In the genomic region with DNA sequence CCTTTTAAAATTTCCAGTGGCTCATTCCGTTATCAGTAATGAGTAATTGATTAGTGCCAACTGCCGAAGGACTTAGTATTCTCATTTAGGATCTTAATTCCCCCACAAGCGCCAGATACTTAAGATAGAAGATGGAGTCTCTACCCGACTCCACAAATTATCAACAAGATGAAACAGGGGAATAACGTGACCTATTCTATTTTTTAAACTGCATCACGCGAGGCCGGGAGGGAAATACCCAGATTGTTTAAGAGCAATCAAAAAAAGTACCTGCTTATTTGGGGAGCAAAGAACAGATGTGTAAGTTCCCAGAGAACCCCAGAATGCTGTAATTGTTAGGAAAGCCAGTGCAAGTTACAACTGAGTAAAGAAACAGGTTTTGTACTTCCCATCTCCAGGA, we compare ENCODE assay signal across 2 cellular contexts.
TF ChIP-seq lines count a peak whose summit lies in the region.

No MANE protein-coding gene starts in this region.

TF ChIP-seq in liver, 16 proteins besides CTCF, POLR2A, EP300 and RAD21:
- no peak for TF ChIP-seq YY1 (IDR thresholded peaks at IDR 0.05)
- no peak for TF ChIP-seq SP1 (IDR thresholded peaks at IDR 0.05)
- TF ChIP-seq, protein P1, sequence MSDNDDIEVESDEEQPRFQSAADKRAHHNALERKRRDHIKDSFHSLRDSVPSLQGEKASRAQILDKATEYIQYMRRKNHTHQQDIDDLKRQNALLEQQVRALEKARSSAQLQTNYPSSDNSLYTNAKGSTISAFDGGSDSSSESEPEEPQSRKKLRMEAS (IDR thresholded peaks at IDR 0.05): no peak
- TF ChIP-seq, protein P2, sequence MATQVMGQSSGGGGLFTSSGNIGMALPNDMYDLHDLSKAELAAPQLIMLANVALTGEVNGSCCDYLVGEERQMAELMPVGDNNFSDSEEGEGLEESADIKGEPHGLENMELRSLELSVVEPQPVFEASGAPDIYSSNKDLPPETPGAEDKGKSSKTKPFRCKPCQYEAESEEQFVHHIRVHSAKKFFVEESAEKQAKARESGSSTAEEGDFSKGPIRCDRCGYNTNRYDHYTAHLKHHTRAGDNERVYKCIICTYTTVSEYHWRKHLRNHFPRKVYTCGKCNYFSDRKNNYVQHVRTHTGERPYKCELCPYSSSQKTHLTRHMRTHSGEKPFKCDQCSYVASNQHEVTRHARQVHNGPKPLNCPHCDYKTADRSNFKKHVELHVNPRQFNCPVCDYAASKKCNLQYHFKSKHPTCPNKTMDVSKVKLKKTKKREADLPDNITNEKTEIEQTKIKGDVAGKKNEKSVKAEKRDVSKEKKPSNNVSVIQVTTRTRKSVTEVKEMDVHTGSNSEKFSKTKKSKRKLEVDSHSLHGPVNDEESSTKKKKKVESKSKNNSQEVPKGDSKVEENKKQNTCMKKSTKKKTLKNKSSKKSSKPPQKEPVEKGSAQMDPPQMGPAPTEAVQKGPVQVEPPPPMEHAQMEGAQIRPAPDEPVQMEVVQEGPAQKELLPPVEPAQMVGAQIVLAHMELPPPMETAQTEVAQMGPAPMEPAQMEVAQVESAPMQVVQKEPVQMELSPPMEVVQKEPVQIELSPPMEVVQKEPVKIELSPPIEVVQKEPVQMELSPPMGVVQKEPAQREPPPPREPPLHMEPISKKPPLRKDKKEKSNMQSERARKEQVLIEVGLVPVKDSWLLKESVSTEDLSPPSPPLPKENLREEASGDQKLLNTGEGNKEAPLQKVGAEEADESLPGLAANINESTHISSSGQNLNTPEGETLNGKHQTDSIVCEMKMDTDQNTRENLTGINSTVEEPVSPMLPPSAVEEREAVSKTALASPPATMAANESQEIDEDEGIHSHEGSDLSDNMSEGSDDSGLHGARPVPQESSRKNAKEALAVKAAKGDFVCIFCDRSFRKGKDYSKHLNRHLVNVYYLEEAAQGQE (IDR thresholded peaks at IDR 0.05): no peak
- no peak for TF ChIP-seq FOXA2 (IDR thresholded peaks at IDR 0.05)
- no peak for TF ChIP-seq HNF4A (conservative IDR thresholded peaks at IDR 0.05)
- no peak for TF ChIP-seq HNF4G (IDR thresholded peaks at IDR 0.05)
- no peak for TF ChIP-seq GABPA (IDR thresholded peaks at IDR 0.05 in 1 of 2, conservative IDR thresholded peaks at IDR 0.05 in 1 of 2)
- TF ChIP-seq EGR1 (IDR thresholded peaks at IDR 0.05; ENCODE audit: low read depth in 2 of 2): no peak
- TF ChIP-seq, protein P3, sequence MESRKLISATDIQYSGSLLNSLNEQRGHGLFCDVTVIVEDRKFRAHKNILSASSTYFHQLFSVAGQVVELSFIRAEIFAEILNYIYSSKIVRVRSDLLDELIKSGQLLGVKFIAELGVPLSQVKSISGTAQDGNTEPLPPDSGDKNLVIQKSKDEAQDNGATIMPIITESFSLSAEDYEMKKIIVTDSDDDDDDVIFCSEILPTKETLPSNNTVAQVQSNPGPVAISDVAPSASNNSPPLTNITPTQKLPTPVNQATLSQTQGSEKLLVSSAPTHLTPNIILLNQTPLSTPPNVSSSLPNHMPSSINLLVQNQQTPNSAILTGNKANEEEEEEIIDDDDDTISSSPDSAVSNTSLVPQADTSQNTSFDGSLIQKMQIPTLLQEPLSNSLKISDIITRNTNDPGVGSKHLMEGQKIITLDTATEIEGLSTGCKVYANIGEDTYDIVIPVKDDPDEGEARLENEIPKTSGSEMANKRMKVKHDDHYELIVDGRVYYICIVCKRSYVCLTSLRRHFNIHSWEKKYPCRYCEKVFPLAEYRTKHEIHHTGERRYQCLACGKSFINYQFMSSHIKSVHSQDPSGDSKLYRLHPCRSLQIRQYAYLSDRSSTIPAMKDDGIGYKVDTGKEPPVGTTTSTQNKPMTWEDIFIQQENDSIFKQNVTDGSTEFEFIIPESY (IDR thresholded peaks at IDR 0.05): no peak
- TF ChIP-seq ATF3 (IDR thresholded peaks at IDR 0.05): no peak
- no peak for TF ChIP-seq RXRA (IDR thresholded peaks at IDR 0.05)
- TF ChIP-seq TAF1 (conservative IDR thresholded peaks at IDR 0.05): no peak
- no peak for TF ChIP-seq FOXA1 (IDR thresholded peaks at IDR 0.05)
- TF ChIP-seq JUND (IDR thresholded peaks at IDR 0.05): no peak

TF ChIP-seq in HepG2, 621 proteins besides CTCF, POLR2A, EP300 and RAD21:
- TF ChIP-seq FOXC1 (CRISPR knock-in tag; IDR thresholded peaks at IDR 0.05; ENCODE audit: borderline replicate concordance) (no peak), ZNF687 (CRISPR knock-in tag; IDR thresholded peaks at IDR 0.05) (no peak), SYNCRIP (IDR thresholded peaks at IDR 0.05; ENCODE audit: insufficient read depth, low read depth, low read length) (no peak), MAFG (CRISPR knock-in tag; IDR thresholded peaks at IDR 0.05) (no peak), HOXD1 (CRISPR knock-in tag; IDR thresholded peaks at IDR 0.05) (no peak), ZNF563 (CRISPR knock-in tag; IDR thresholded peaks at IDR 0.05) (no peak), SRF (IDR thresholded peaks at IDR 0.05; ENCODE audit: low read depth, low read length) (no peak), ZNF724P (CRISPR knock-in tag; IDR thresholded peaks at IDR 0.05; ENCODE audit: borderline replicate concordance) (no peak), HNRNPLL (IDR thresholded peaks at IDR 0.05; ENCODE audit: low read depth, low read length, poor library complexity, severe bottlenecking) (no peak), TRIM22 (IDR thresholded peaks at IDR 0.05) (no peak)
- TF ChIP-seq, protein P4, sequence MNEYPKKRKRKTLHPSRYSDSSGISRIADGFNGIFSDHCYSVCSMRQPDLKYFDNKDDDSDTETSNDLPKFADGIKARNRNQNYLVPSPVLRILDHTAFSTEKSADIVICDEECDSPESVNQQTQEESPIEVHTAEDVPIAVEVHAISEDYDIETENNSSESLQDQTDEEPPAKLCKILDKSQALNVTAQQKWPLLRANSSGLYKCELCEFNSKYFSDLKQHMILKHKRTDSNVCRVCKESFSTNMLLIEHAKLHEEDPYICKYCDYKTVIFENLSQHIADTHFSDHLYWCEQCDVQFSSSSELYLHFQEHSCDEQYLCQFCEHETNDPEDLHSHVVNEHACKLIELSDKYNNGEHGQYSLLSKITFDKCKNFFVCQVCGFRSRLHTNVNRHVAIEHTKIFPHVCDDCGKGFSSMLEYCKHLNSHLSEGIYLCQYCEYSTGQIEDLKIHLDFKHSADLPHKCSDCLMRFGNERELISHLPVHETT (CRISPR knock-in tag; conservative IDR thresholded peaks at IDR 0.05): no peak
